Comparison of ENCODE assay signal across 9 cellular contexts in the genomic region with DNA sequence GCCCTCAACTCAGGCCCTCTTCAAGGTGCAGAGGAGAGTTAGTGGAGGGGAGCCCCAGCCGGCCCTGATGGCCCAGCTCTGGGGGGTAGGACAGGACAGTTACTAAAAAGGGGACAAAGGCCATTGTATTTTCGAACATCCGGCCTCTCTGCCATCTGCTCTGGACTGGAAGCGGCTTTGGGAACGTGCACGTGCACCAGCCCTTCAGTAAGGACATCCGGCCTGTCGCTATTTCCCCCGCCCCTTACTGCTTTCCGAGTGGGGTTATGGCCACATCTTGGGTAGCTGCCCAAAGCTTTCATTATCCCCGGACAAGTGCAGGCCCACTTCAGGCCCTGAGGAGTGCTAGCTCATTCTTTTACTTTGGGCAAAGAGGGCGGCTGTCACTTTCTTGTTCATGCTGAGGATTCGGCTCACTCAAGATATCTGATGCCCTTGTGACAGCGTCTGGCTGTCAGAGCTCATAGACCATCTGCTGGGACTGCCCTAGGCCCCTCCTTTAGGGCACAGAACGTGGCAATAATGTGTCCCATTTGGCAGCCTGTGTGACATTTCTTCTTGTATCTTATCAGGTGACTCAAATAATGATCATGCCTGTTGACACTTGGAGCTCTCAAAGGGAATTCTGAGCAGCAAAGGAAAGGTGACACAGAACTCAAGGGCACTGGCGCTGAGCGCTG. TPM values are rescaled to one million over a fixed set of nuclear protein-coding genes. Genes with fewer than 3 reads are reported as not detected.
A peak's percentile ranks its signal among the peaks of the same experiment; 100 is the strongest.
DNase-seq lines count a peak whose midpoint lies in the region; ATAC-seq and TF ChIP-seq lines count a peak whose summit lies in the region.
"Had no signal": no experiment of that assay in that cellular context is flagged by ENCODE, and none has a peak within 500 bp of the region (broad histone marks: within the 10 kb centered on the region; RNA-seq: fewer than 3 reads in every experiment).

No MANE protein-coding gene starts in this region.

- no peak overlapping the region for H3K4me3 ChIP-seq in HCT116 (replicated peaks in 1 of 2; ENCODE audit: low read depth in 1 of 2, low read length in 2 of 2)
- H3K4me3 ChIP-seq in cardiac muscle cell, result no peak overlapping the region
- H3K4me3 ChIP-seq in osteoblast (ENCODE audit: insufficient read depth, low read length), result no peak overlapping the region

- H3K36me3 ChIP-seq in HCT116 (ENCODE audit: control insufficient read depth in 1 of 2, insufficient read depth in 2 of 2, low read length in 2 of 2), result peaks cover 2 to 9% of the 10 kb centered on the region in 2 experiments; a peak in 2 of 4 replicates
- H3K36me3 ChIP-seq in cardiac muscle cell, result no peaks in the 10 kb centered on the region
- H3K36me3 ChIP-seq in osteoblast (ENCODE audit: insufficient read depth, low read length), result no peaks in the 10 kb centered on the region

- H3K27ac ChIP-seq in HCT116 (ENCODE audit: low read depth, low read length), result peak overlapping the region; percentile 50
- H3K27ac ChIP-seq in cardiac muscle cell, result peak overlapping the region; percentile 82
- H3K27ac ChIP-seq in osteoblast (ENCODE audit: low read depth, low read length), result peak overlapping the region; percentile 7

- POLR2A ChIA-PET in HCT116 (lab: Charles Lee), result interaction anchor here (0.8 to 2.2 kb wide), 3 partner anchors 17 to 44 kb away, joined by 4 to 10 read pairs (median 4); no protein-coding TSS in a partner anchor
- POLR2A ChIA-PET in activated CD4-positive, alpha-beta T cell treated with anti-CD3 and anti-CD28 coated beads for 36 hours (lab: Charles Lee), result no interaction called here

- H3K27ac Mint-ChIP-seq in activated T-cell treated with anti-CD3 and anti-CD28 coated beads, Interleukin-2, amount 50 U/mL, for 72 hours, result no peak overlapping the region
- no peak overlapping the region for H3K27ac Mint-ChIP-seq in activated CD4-positive, alpha-beta T cell treated with anti-CD3 and anti-CD28 coated beads for 36 hours

- BruUV-seq in HCT116 (replicated peaks; lab: Mats Ljungman, UMichigan), result no TSS peak

- ATAC-seq in HCT116, result no peak
- ATAC-seq in HG03571 (IDR thresholded peaks at IDR 0.05; ENCODE audit: unreplicated experiment), result no peak
- no peak for ATAC-seq in activated T-cell treated with anti-CD3 and anti-CD28 coated beads, Interleukin-2, amount 50 U/mL, for 72 hours (replicated peaks in 1 of 2)
- ATAC-seq in GM19328 (IDR thresholded peaks at IDR 0.05; ENCODE audit: unreplicated experiment), result no peak
- no peak for ATAC-seq in activated CD4-positive, alpha-beta T cell treated with anti-CD3 and anti-CD28 coated beads for 36 hours

- no peaks in the 10 kb centered on the region for H3K36me3 Mint-ChIP-seq in activated T-cell treated with anti-CD3 and anti-CD28 coated beads, Interleukin-2, amount 50 U/mL, for 72 hours (ENCODE audit: insufficient read depth in 2 of 2)
- H3K36me3 Mint-ChIP-seq in activated CD4-positive, alpha-beta T cell treated with anti-CD3 and anti-CD28 coated beads for 36 hours (ENCODE audit: low read depth), result no peaks in the 10 kb centered on the region

- H3K79me2 ChIP-seq in HCT116 (ENCODE audit: insufficient read depth, low read length), result no peaks in the 10 kb centered on the region
- no peaks in the 10 kb centered on the region for H3K79me2 ChIP-seq in osteoblast (ENCODE audit: insufficient read depth, low read length)

- no peaks in the 10 kb centered on the region for H3K9me3 Mint-ChIP-seq in activated T-cell treated with anti-CD3 and anti-CD28 coated beads, Interleukin-2, amount 50 U/mL, for 72 hours
- H3K9me3 Mint-ChIP-seq in activated CD4-positive, alpha-beta T cell treated with anti-CD3 and anti-CD28 coated beads for 36 hours (ENCODE audit: low read depth), result no peaks in the 10 kb centered on the region
- H3K9me3 Mint-ChIP-seq: nephron had no signal

- H3K9me3 ChIP-seq in HCT116 (ENCODE audit: control insufficient read depth in 1 of 2, insufficient read depth in 1 of 2, low read depth in 1 of 2, low read length in 2 of 2) (no peaks in the 10 kb centered on the region), cardiac muscle cell (ENCODE audit: low read depth) (no peaks in the 10 kb centered on the region), osteoblast (ENCODE audit: low read depth, low read length) (no peaks in the 10 kb centered on the region)

- no peaks in the 10 kb centered on the region for H3K9me2 ChIP-seq in HCT116 (ENCODE audit: insufficient read depth)

- peaks cover 13% of the 10 kb centered on the region for H3K4me1 Mint-ChIP-seq in activated T-cell treated with anti-CD3 and anti-CD28 coated beads, Interleukin-2, amount 50 U/mL, for 72 hours (ENCODE audit: low read depth)
- H3K4me1 Mint-ChIP-seq in activated CD4-positive, alpha-beta T cell treated with anti-CD3 and anti-CD28 coated beads for 36 hours, result peaks cover 8% of the 10 kb centered on the region

- TF ChIP-seq CTCF in HCT116 (IDR thresholded peaks at IDR 0.05 in 2 of 3, conservative IDR thresholded peaks at IDR 0.05 in 1 of 3; ENCODE audit: borderline replicate concordance in 1 of 3, insufficient read depth in 1 of 3, low read depth in 2 of 3, low read length in 2 of 3), result no peak
- no peak for TF ChIP-seq CTCF in cardiac muscle cell (IDR thresholded peaks at IDR 0.05; ENCODE audit: low read depth, low read length)
- no peak for TF ChIP-seq CTCF in osteoblast (IDR thresholded peaks at IDR 0.05; ENCODE audit: extremely low read depth, low read depth, low read length)

- H3K9ac ChIP-seq in HCT116 (ENCODE audit: low read length), result peak overlapping the region; percentile 5

- no peak overlapping the region for H3K4me3 Mint-ChIP-seq in activated T-cell treated with anti-CD3 and anti-CD28 coated beads, Interleukin-2, amount 50 U/mL, for 72 hours
- H3K4me3 Mint-ChIP-seq in activated CD4-positive, alpha-beta T cell treated with anti-CD3 and anti-CD28 coated beads for 36 hours, result no peak overlapping the region
- H3K4me3 Mint-ChIP-seq: nephron had no signal

- CTCF ChIA-PET in HCT116 (lab: Charles Lee), result interaction anchor here (0.6 to 3.3 kb wide), 5 partner anchors 10 to 115 kb away, joined by 3 to 16 read pairs (median 6); no protein-coding TSS in a partner anchor
- CTCF ChIA-PET in activated CD4-positive, alpha-beta T cell treated with anti-CD3 and anti-CD28 coated beads for 36 hours (lab: Charles Lee), result interaction anchor here (0.7 to 4.7 kb wide), 5 partner anchors 17 to 230 kb away, joined by 3 to 22 read pairs (median 4); a partner anchor contains a TSS

- H3K4me1 ChIP-seq in HCT116 (ENCODE audit: control insufficient read depth in 1 of 2, insufficient read depth in 2 of 2, low read length in 2 of 2) (peaks cover 24 to 56% of the 10 kb centered on the region in 2 experiments), cardiac muscle cell (ENCODE audit: low read depth) (peaks cover 45% of the 10 kb centered on the region), osteoblast (ENCODE audit: insufficient read depth, low read length) (peaks cover 19% of the 10 kb centered on the region)

- H3K4me2 ChIP-seq in HCT116 (ENCODE audit: low read length) (peak overlapping the region; percentile 68), osteoblast (ENCODE audit: insufficient read depth, low read length) (peak overlapping the region; percentile 49)

- DNase-seq in HCT116 (ENCODE audit: low read depth, low spot score) (no peak), RPMI7951 (ENCODE audit: low read depth) (peak; percentile 77), cardiac muscle cell (ENCODE audit: low read depth in 1 of 2, low spot score in 1 of 2) (peak; percentile 38 to 71), osteoblast (ENCODE audit: insufficient read length, low spot score, missing footprints) (peak; percentile 68)
- DNase-seq in activated T-cell treated with anti-CD3 and anti-CD28 coated beads, Interleukin-2, amount 50 U/mL, for 72 hours, result no peak
- DNase-seq in activated CD4-positive, alpha-beta T cell treated with anti-CD3 and anti-CD28 coated beads for 36 hours, result no peak

- RAD21 ChIA-PET in HCT116 (lab: Charles Lee; ENCODE audit: low non-redundant PET in 1 of 2, low total read pairs in 2 of 2, uncharacterized antibody in 2 of 2, unreplicated experiment in 2 of 2), result interaction anchor here in 1 of 2 experiments (0.7 kb wide), 1 partner anchor 101 kb away, joined by 3 read pairs; a partner anchor contains a TSS

- H3K27me3 Mint-ChIP-seq in activated T-cell treated with anti-CD3 and anti-CD28 coated beads, Interleukin-2, amount 50 U/mL, for 72 hours (ENCODE audit: low read depth), result peaks cover 8% of the 10 kb centered on the region
- H3K27me3 Mint-ChIP-seq in activated CD4-positive, alpha-beta T cell treated with anti-CD3 and anti-CD28 coated beads for 36 hours, result peaks cover 13% of the 10 kb centered on the region

- H3K27me3 ChIP-seq in HCT116 (ENCODE audit: insufficient read depth, low read length) (no peaks in the 10 kb centered on the region), cardiac muscle cell (no peaks in the 10 kb centered on the region), osteoblast (ENCODE audit: insufficient read depth, low read length) (no peaks in the 10 kb centered on the region)

- H4K20me1 ChIP-seq in HCT116 (ENCODE audit: insufficient read depth) (no peaks in the 10 kb centered on the region), osteoblast (ENCODE audit: insufficient read depth, low read length) (no peaks in the 10 kb centered on the region)

- no peak for TF ChIP-seq POLR2A in HCT116 (IDR thresholded peaks at IDR 0.05; ENCODE audit: borderline replicate concordance, extremely low read depth, insufficient read depth, insufficient read length)

- TF ChIP-seq RAD21 in HCT116 (IDR thresholded peaks at IDR 0.05; ENCODE audit: low read depth), result no peak

- intact Hi-C loops in HCT116 (cut with micrococcal nuclease), result loop anchor here (10.0 kb wide), 1 partner anchor 240 kb away; no protein-coding TSS in a partner anchor
- intact Hi-C loops in activated CD4-positive, alpha-beta T cell treated with anti-CD3 and anti-CD28 coated beads for 36 hours (cut with DNase I, micrococcal nuclease), result loop anchor here (5.0 to 10.0 kb wide), 2 partner anchors 240 to 1037 kb away; no protein-coding TSS in a partner anchor

- H2AFZ ChIP-seq in HCT116 (ENCODE audit: low read depth, low read length, poor library complexity, severe bottlenecking) (no peak overlapping the region), osteoblast (ENCODE audit: low read length) (peak overlapping the region; percentile 8)

RNA-seq across cellular contexts. Expression of a gene that starts 17.5 kb away (rescaled TPM):
- total RNA-seq in HCT116 (2021; ENCODE audit: unreplicated experiment) (23.0 TPM), cardiac muscle cell (38.8 and 39.8 TPM in 2 replicates), osteoblast (2.5 and 3.8 TPM in 2 replicates)
- 17.1 and 17.3 TPM in 2 replicates for polyA plus RNA-seq in HCT116 (2012)
- 2.8 and 3.0 TPM in 2 replicates for total RNA-seq in RPMI7951 (2014; rRNA removed; shearing (Covaris generic))
- 42.9 and 47.7 TPM in 2 replicates for polyA plus RNA-seq in cardiac muscle cell
- not detected for total RNA-seq in activated T-cell treated with anti-CD3 and anti-CD28 coated beads, Interleukin-2, amount 50 U/mL, for 72 hours
- total RNA-seq in activated CD4-positive, alpha-beta T cell treated with anti-CD3 and anti-CD28 coated beads for 36 hours, result under 1 TPM; 0.05 to 0.16 TPM

RNA-seq across cellular contexts. Expression of a gene that starts 47.3 kb away (rescaled TPM):
- total RNA-seq in HCT116 (2021; ENCODE audit: unreplicated experiment) (45.0 TPM), cardiac muscle cell (17.8 and 22.4 TPM in 2 replicates), osteoblast (19.4 and 22.1 TPM in 2 replicates)
- 31.1 and 34.8 TPM in 2 replicates for polyA plus RNA-seq in HCT116 (2012)
- 16.8 and 20.7 TPM in 2 replicates for total RNA-seq in RPMI7951 (2014; rRNA removed; shearing (Covaris generic))
- 24.4 and 26.3 TPM in 2 replicates for polyA plus RNA-seq in cardiac muscle cell
- 10 to 100 TPM; 27.0 to 27.8 TPM for total RNA-seq in activated T-cell treated with anti-CD3 and anti-CD28 coated beads, Interleukin-2, amount 50 U/mL, for 72 hours
- total RNA-seq in activated CD4-positive, alpha-beta T cell treated with anti-CD3 and anti-CD28 coated beads for 36 hours, result 10 to 100 TPM; 23.5 to 26.1 TPM

Comparison
In these comparisons a context has a peak if more than half of its experiments do, and no peak if none do; other contexts are left out.
1. DNase-seq: peak in RPMI7951 (single experiment), cardiac muscle cell (2 of 2) and osteoblast (single experiment); none in HCT116 (single experiment), activated T-cell treated with anti-CD3 and anti-CD28 coated beads, Interleukin-2, amount 50 U/mL, for 72 hours (0 of 2) and activated CD4-positive, alpha-beta T cell treated with anti-CD3 and anti-CD28 coated beads for 36 hours (single experiment).
2. H3K27ac ChIP-seq: peak in every context shown above with its lines; median percentile 82 in cardiac muscle cell; 50 in HCT116; 7 in osteoblast.